In genomic region chr12:46990211-46990610, GRCh38 we compare ENCODE assay signal across 33 cellular contexts.
DNase-seq lines count a peak whose midpoint lies in the region; ATAC-seq, FAIRE-seq and TF ChIP-seq lines count a peak whose summit lies in the region.
"Had no signal": no experiment of that assay in that cellular context is flagged by ENCODE, and none has a peak within 500 bp of the region (broad histone marks: within the 10 kb centered on the region; RNA-seq: fewer than 3 reads in every experiment).

No MANE protein-coding gene starts in this region.

- peaks cover 2 to 17% (median 9%) of the 10 kb centered on the region in 6 donors for H3K9me3 Mint-ChIP-seq in immature natural killer cell

- peaks cover 0 to 4% (median 3%) of the 10 kb centered on the region in 3 donors for H3K36me3 Mint-ChIP-seq in immature natural killer cell
- H3K36me3 Mint-ChIP-seq: CD14-positive monocyte had no signal

- FAIRE-seq in GM12891 (lab: Jason Lieb, UNC) = no peak
- FAIRE-seq: A204.1, A549, D721Med had no signal

- no peak overlapping the region for H3K27ac Mint-ChIP-seq in immature natural killer cell
- H3K27ac Mint-ChIP-seq: B cell; CD14-positive monocyte; CD4-positive, alpha-beta memory T cell; CD4-positive, alpha-beta T cell; CD4-positive, CD25-positive, alpha-beta regulatory T cell; CD8-positive, alpha-beta memory T cell; CD8-positive, alpha-beta T cell had no signal

- ATAC-seq in GM21526 (IDR thresholded peaks at IDR 0.05; ENCODE audit: low FRiP score, unreplicated experiment) = no peak
- ATAC-seq: A549; CD8-positive, alpha-beta T cell had no signal

- peaks cover 2 to 26% (median 2%) of the 10 kb centered on the region in 3 donors for H3K27me3 Mint-ChIP-seq in immature natural killer cell (ENCODE audit: low read depth in 3 of 3)

- DNase-seq in LHCN-M2 (ENCODE audit: low read depth) = peak; percentile 59
- peak; percentile 55 for DNase-seq in M059J (ENCODE audit: low read depth)
- DNase-seq in iris pigment epithelial cell (ENCODE audit: low read depth) = peak; percentile 22
- DNase-seq in myocyte (ENCODE audit: low read depth) = peak; percentile 10
- no peak for DNase-seq in immature natural killer cell
- no peak for DNase-seq in GM12891 (ENCODE audit: insufficient read length, low spot score)
- DNase-seq in DMS 273 (lab: John Stamatoyannopoulos, UW; ENCODE audit: unreplicated experiment) = no peak
- DNase-seq: 8988T; ACHN; AML-193; BE2C; C1 segment of cervical spinal cord; Caco-2; Calu3; CD4-positive, alpha-beta memory T cell; CD4-positive, alpha-beta T cell; CD4-positive, CD25-positive, alpha-beta regulatory T cell; CD8-positive, alpha-beta memory T cell; CD8-positive, alpha-beta T cell; COR-L47; DMS 273 treated with DMSO at 0.1 percent for 48 hours; DMS153; DMS53; DMS79; DMS79 treated with DMSO at 0.1 percent for 48 hours; DND-41; EL had no signal

- H3K4me3 Mint-ChIP-seq in immature natural killer cell = no peak overlapping the region
- H3K4me3 Mint-ChIP-seq: B cell; CD14-positive monocyte; CD4-positive, alpha-beta memory T cell; CD4-positive, alpha-beta T cell; CD4-positive, CD25-positive, alpha-beta regulatory T cell; CD8-positive, alpha-beta memory T cell; CD8-positive, alpha-beta T cell had no signal

- no peak for TF ChIP-seq POLR2A in GM12891 (IDR thresholded peaks at IDR 0.05; ENCODE audit: low read depth, low read length)

- no peaks in the 10 kb centered on the region for H3K4me1 Mint-ChIP-seq in immature natural killer cell
- H3K4me1 Mint-ChIP-seq: CD4-positive, alpha-beta memory T cell; CD4-positive, CD25-positive, alpha-beta regulatory T cell; CD8-positive, alpha-beta memory T cell had no signal

TF ChIP-seq in GM12891, 5 proteins besides CTCF, POLR2A, EP300 and RAD21:
- TF ChIP-seq POU2F2 (IDR thresholded peaks at IDR 0.05; ENCODE audit: low read depth, low read length) = no peak
- no peak for TF ChIP-seq SPI1 (IDR thresholded peaks at IDR 0.05; ENCODE audit: low read depth, low read length)
- no peak for TF ChIP-seq PAX5 (IDR thresholded peaks at IDR 0.05; ENCODE audit: insufficient read depth, low read length, severe bottlenecking)
- TF ChIP-seq POLR2AphosphoS5 (IDR thresholded peaks at IDR 0.05; ENCODE audit: low read depth, low read length) = no peak
- TF ChIP-seq TAF1 (IDR thresholded peaks at IDR 0.05; ENCODE audit: low read depth, low read length) = no peak

Comparison
In these comparisons a context has a peak if more than half of its experiments do, and no peak if none do; other contexts are left out.
1. DNase-seq: peak in LHCN-M2 (single experiment), M059J (single experiment), iris pigment epithelial cell (single experiment) and myocyte (single experiment); none in immature natural killer cell (0 of 3), GM12891 (single experiment) and DMS 273 (single experiment).